Comparison of ENCODE assay signal across 1 cellular context in genomic region chr3:151282921-151283320, GRCh38.
TF ChIP-seq lines count a peak whose summit lies in the region.

No MANE protein-coding gene starts in this region.

TF ChIP-seq in GM23338, 12 proteins besides CTCF, POLR2A, EP300 and RAD21 (continued from another document):
- TF ChIP-seq ZNF462 (CRISPR knock-in tag; IDR thresholded peaks at IDR 0.05), result no peak
